In genomic region chr2:67476808-67477790, GRCh38 we compare ENCODE assay signal across 8 cellular contexts.
DNase-seq lines count a peak whose midpoint lies in the region; ATAC-seq, FAIRE-seq and TF ChIP-seq lines count a peak whose summit lies in the region.

No MANE protein-coding gene starts in this region.

- TF ChIP-seq EP300 in sigmoid colon (IDR thresholded peaks at IDR 0.05): no peak

- CTCF ChIA-PET in Caco-2 (lab: Charles Lee) (interaction anchor here (0.6 to 1.4 kb wide), 4 partner anchors 10 to 1038 kb away, joined by 3 to 4 read pairs (median 3); no protein-coding TSS in a partner anchor), RWPE1 (lab: Yijun Ruan, JAX) (interaction anchor here (0.6 to 1.0 kb wide), 10 partner anchors 10 to 1205 kb away, joined by 3 to 11 read pairs (median 3); no protein-coding TSS in a partner anchor)

- H3K4me1 Mint-ChIP-seq in Caco-2 (ENCODE audit: low read depth, unreplicated experiment): no peaks in the 10 kb centered on the region

- TF ChIP-seq CTCF in Caco-2 (IDR thresholded peaks at IDR 0.05; ENCODE audit: insufficient read depth in 1 of 2, low read depth in 1 of 2, low read length in 1 of 2, severe bottlenecking in 1 of 2, unreplicated experiment in 1 of 2): peak; percentile 50 to 67
- TF ChIP-seq CTCF in RWPE1 (conservative IDR thresholded peaks at IDR 0.05; ENCODE audit: low read depth): peak; percentile 75
- TF ChIP-seq CTCF in foreskin keratinocyte (conservative IDR thresholded peaks at IDR 0.05): peak; percentile 89
- TF ChIP-seq CTCF in sigmoid colon (IDR thresholded peaks at IDR 0.05): peak in 3 of 4 experiments; percentile 34 to 47 (median 37)
- peak in 1 of 11 experiments; percentile 17 for TF ChIP-seq CTCF in spleen (IDR thresholded peaks at IDR 0.05 in 8 of 11, conservative IDR thresholded peaks at IDR 0.05 in 3 of 11)

- no peaks in the 10 kb centered on the region for H3K9me3 Mint-ChIP-seq in Caco-2 (ENCODE audit: unreplicated experiment)

- H3K27me3 ChIP-seq in Caco-2 (replicated peaks; ENCODE audit: control insufficient read depth, insufficient read depth, low read length): no peaks in the 10 kb centered on the region; the same call in 1 of the 2 replicates
- no peaks in the 10 kb centered on the region for H3K27me3 ChIP-seq in foreskin keratinocyte
- no peaks in the 10 kb centered on the region for H3K27me3 ChIP-seq in sigmoid colon
- H3K27me3 ChIP-seq in spleen (replicated peaks in 1 of 7): no peaks in the 10 kb centered on the region

- no peak for TF ChIP-seq POLR2A in sigmoid colon (IDR thresholded peaks at IDR 0.05)
- TF ChIP-seq POLR2A in spleen (IDR thresholded peaks at IDR 0.05): no peak

- no peak overlapping the region for H3K4me3 Mint-ChIP-seq in Caco-2 (ENCODE audit: unreplicated experiment)

- intact Hi-C loops in Caco-2 (cut with micrococcal nuclease; ENCODE audit: unreplicated experiment): loop anchor here (1.0 to 10.0 kb wide), 6 partner anchors 80 to 1050 kb away; partner anchors contain the start of gene ETAA1
- intact Hi-C loops in sigmoid colon (cut with DNase I): loop anchor here (10.0 kb wide), 1 partner anchor 1752 kb away; no protein-coding TSS in a partner anchor
- intact Hi-C loops in spleen (cut with DNase I; ENCODE audit: low total_unique reads): no loop called here

- ATAC-seq in foreskin keratinocyte: peak; percentile 56
- ATAC-seq in GM21786 (IDR thresholded peaks at IDR 0.05; ENCODE audit: unreplicated experiment): no peak

- 8 to 30% methylated on average over 9 of the region's 9 CpGs for WGBS in sigmoid colon, 2 donors
- 31 to 39% (median 34%) methylated on average over 9 of the region's 9 CpGs for WGBS in spleen, 5 donors

- FAIRE-seq in HTR-8/SVneo (lab: Jason Lieb, UNC): peak; percentile 40

- H3K4me1 ChIP-seq in Caco-2 (no peaks in the 10 kb centered on the region), foreskin keratinocyte (no peaks in the 10 kb centered on the region), sigmoid colon (peaks cover 0 to 26% (median 18%) of the 10 kb centered on the region in 4 donors), spleen (no peaks in the 10 kb centered on the region)

- H3K36me3 Mint-ChIP-seq in Caco-2 (ENCODE audit: insufficient read depth, unreplicated experiment): no peaks in the 10 kb centered on the region

- BruUV-seq in Caco-2 (replicated peaks; lab: Mats Ljungman, UMichigan): no TSS peak

- DNase-seq in Caco-2 (peak in 1 of 2 experiments; percentile 28), HTR-8/SVneo (ENCODE audit: insufficient read length, low spot score) (peak; percentile 21), RWPE1 (ENCODE audit: low spot score) (peak; percentile 40), foreskin keratinocyte (peak in 1 of 2 donors; percentile 59), sigmoid colon (peak; percentile 64), spleen (no peak), C1 segment of cervical spinal cord (lab: John Stamatoyannopoulos, UW) (no peak)

- H3K9me3 ChIP-seq in Caco-2 (no peaks in the 10 kb centered on the region), sigmoid colon (no peaks in the 10 kb centered on the region), spleen (no peaks in the 10 kb centered on the region)

- POLR2A ChIA-PET in Caco-2 (lab: Charles Lee): no interaction called here
- POLR2A ChIA-PET in RWPE1 (lab: Yijun Ruan, JAX; ENCODE audit: low non-redundant PET): no interaction called here

- H3K36me3 ChIP-seq in Caco-2 (ENCODE audit: control insufficient read depth, insufficient read depth, low read length) (no peaks in the 10 kb centered on the region), sigmoid colon (no peaks in the 10 kb centered on the region), spleen (no peaks in the 10 kb centered on the region)

- peaks cover 4% of the 10 kb centered on the region for H3K27me3 Mint-ChIP-seq in Caco-2 (ENCODE audit: insufficient read depth, unreplicated experiment)

- H3K27ac ChIP-seq in RWPE1 (no peak overlapping the region), foreskin keratinocyte (peak overlapping the region; percentile 3), sigmoid colon (peak overlapping the region in 2 of 4 donors; percentile 56 to 66), spleen (no peak overlapping the region)

- no peak overlapping the region for H3K4me3 ChIP-seq in Caco-2 (ENCODE audit: low read depth, low read length)
- H3K4me3 ChIP-seq in sigmoid colon: no peak overlapping the region
- H3K4me3 ChIP-seq in spleen: no peak overlapping the region

- no peak overlapping the region for H3K27ac Mint-ChIP-seq in Caco-2 (ENCODE audit: unreplicated experiment)

Comparison
In these comparisons a context has a peak if more than half of its experiments do, and no peak if none do; other contexts are left out.
1. DNase-seq: peak in HTR-8/SVneo (single experiment), RWPE1 (single experiment) and sigmoid colon (single experiment); none in spleen (single experiment) and C1 segment of cervical spinal cord (0 of 14).